ENCODE assay signal across 9 cellular contexts in genomic region chr11:96263361-96263763, GRCh38.
DNase-seq lines count a peak whose midpoint lies in the region; ATAC-seq, FAIRE-seq and TF ChIP-seq lines count a peak whose summit lies in the region.
"Had no signal": no experiment of that assay in that cellular context is flagged by ENCODE, and none has a peak within 500 bp of the region (broad histone marks: within the 10 kb centered on the region; RNA-seq: fewer than 3 reads in every experiment).

No MANE protein-coding gene starts in this region.

- no peaks in the 10 kb centered on the region for H3K27me3 ChIP-seq in adrenal gland
- no peaks in the 10 kb centered on the region for H3K27me3 ChIP-seq in keratinocyte (ENCODE audit: control insufficient read depth, extremely low read depth, insufficient read depth, low read length)
- H3K27me3 ChIP-seq in transverse colon = no peaks in the 10 kb centered on the region

- H4K20me1 ChIP-seq in keratinocyte (ENCODE audit: control insufficient read depth, extremely low read depth, insufficient read depth, low read length) = no peaks in the 10 kb centered on the region

- peak overlapping the region in 3 of 5 donors; percentile 19 to 69 (median 52) for H3K27ac ChIP-seq in adrenal gland
- H3K27ac ChIP-seq in keratinocyte (ENCODE audit: control insufficient read depth, insufficient read depth, low read length) = peak overlapping the region; percentile 70
- H3K27ac ChIP-seq in transverse colon = peak overlapping the region in 3 of 4 donors; percentile 15 to 44 (median 20)

- dilution Hi-C loops in keratinocyte (cut with MboI; ENCODE audit: extremely low pct_ligation_motif_present, low sequenced_read_pairs) = no loop called here

- no peak for ATAC-seq in HG03565 (IDR thresholded peaks at IDR 0.05; ENCODE audit: unreplicated experiment)
- no peak for ATAC-seq in HG02798 (IDR thresholded peaks at IDR 0.05; ENCODE audit: poor library complexity, unreplicated experiment)

- H3K9me1 ChIP-seq in keratinocyte (ENCODE audit: control insufficient read depth, extremely low read depth, insufficient read depth, low read length) = no peaks in the 10 kb centered on the region

- TF ChIP-seq CTCF in adrenal gland (IDR thresholded peaks at IDR 0.05) = peak in 2 of 6 experiments; percentile 16 to 20
- no peak for TF ChIP-seq CTCF in keratinocyte (optimal IDR thresholded peaks at IDR 0.05 in 1 of 3, IDR thresholded peaks at IDR 0.05 in 1 of 3, conservative IDR thresholded peaks at IDR 0.05 in 1 of 3; ENCODE audit: extremely low read depth in 1 of 3, insufficient read depth in 2 of 3, low read length in 3 of 3)
- TF ChIP-seq CTCF in transverse colon (IDR thresholded peaks at IDR 0.05) = no peak

- H3K4me2 ChIP-seq in keratinocyte (ENCODE audit: control insufficient read depth, extremely low read depth, insufficient read depth, low read depth, low read length) = peak overlapping the region; percentile 73

- DNase-seq in NCI-H82 (lab: John Stamatoyannopoulos, UW) (peak; percentile 25), NCI-H82 treated with DMSO at 0.1 percent for 48 hours (lab: John Stamatoyannopoulos, UW; ENCODE audit: unreplicated experiment) (no peak), adrenal gland (no peak), keratinocyte (ENCODE audit: low read depth, low spot score) (peak; percentile 38), transverse colon (no peak)
- DNase-seq in activated CD4-positive, alpha-beta T cell treated with anti-CD3 and anti-CD28 coated beads for 1 hour = no peak

- no peak overlapping the region for H3K9ac ChIP-seq in keratinocyte (ENCODE audit: control insufficient read depth, extremely low read depth, insufficient read depth, low read length)

- TF ChIP-seq POLR2A in adrenal gland (IDR thresholded peaks at IDR 0.05) = no peak
- no peak for TF ChIP-seq POLR2A in transverse colon (IDR thresholded peaks at IDR 0.05)

- H3K4me1 ChIP-seq in adrenal gland (replicated peaks in 1 of 2) (peaks cover 20 to 64% of the 10 kb centered on the region in 2 donors), keratinocyte (ENCODE audit: control insufficient read depth, extremely low read depth, insufficient read depth, low read length) (peaks cover 31% of the 10 kb centered on the region), transverse colon (peaks cover 12 to 49% (median 18%) of the 10 kb centered on the region in 4 donors)

- no peak overlapping the region for H3K4me3 ChIP-seq in adrenal gland
- H3K4me3 ChIP-seq in keratinocyte (ENCODE audit: control insufficient read depth in 2 of 3, extremely low read depth in 1 of 3, insufficient read depth in 2 of 3, low read depth in 1 of 3, low read length in 3 of 3) = no peak overlapping the region
- no peak overlapping the region for H3K4me3 ChIP-seq in transverse colon

- no peak for TF ChIP-seq EP300 in transverse colon (IDR thresholded peaks at IDR 0.05; ENCODE audit: low read depth)

- H2AFZ ChIP-seq in keratinocyte (ENCODE audit: control insufficient read depth, low read length) = no peak overlapping the region

- no peaks in the 10 kb centered on the region for H3K36me3 ChIP-seq in adrenal gland (replicated peaks in 1 of 2)
- H3K36me3 ChIP-seq in keratinocyte (ENCODE audit: control insufficient read depth in 2 of 2, extremely low read depth in 1 of 2, insufficient read depth in 2 of 2, low read length in 2 of 2) = no peaks in the 10 kb centered on the region
- H3K36me3 ChIP-seq in transverse colon = no peaks in the 10 kb centered on the region

- in situ Hi-C loops in transverse colon (cut with MboI; ENCODE audit: low pct_ligation_motif_present in 1 of 4, low pct_unique_long_range_greater_than_20kb in 1 of 4, low sequenced_read_pairs in 3 of 4) = no loop called here

- FAIRE-seq in keratinocyte (lab: Jason Lieb, UNC) = no peak
- FAIRE-seq: A204.1 had no signal

- H3K9me3 ChIP-seq in adrenal gland (replicated peaks in 1 of 3) = no peaks in the 10 kb centered on the region
- no peaks in the 10 kb centered on the region for H3K9me3 ChIP-seq in keratinocyte (ENCODE audit: control insufficient read depth, low read depth, low read length)
- H3K9me3 ChIP-seq in transverse colon = no peaks in the 10 kb centered on the region

- intact Hi-C loops in adrenal gland (cut with DNase I) = no loop called here
- intact Hi-C loops in transverse colon (cut with DNase I; ENCODE audit: low total_unique reads) = no loop called here

- H3K79me2 ChIP-seq in keratinocyte (ENCODE audit: control insufficient read depth, insufficient read depth, low read length) = no peaks in the 10 kb centered on the region

Comparison
In these comparisons a context has a peak if more than half of its experiments do, and no peak if none do; other contexts are left out.
1. DNase-seq: peak in NCI-H82 (single experiment) and keratinocyte (single experiment); none in NCI-H82 treated with DMSO at 0.1 percent for 48 hours (single experiment), adrenal gland (0 of 7), transverse colon (single experiment) and activated CD4-positive, alpha-beta T cell treated with anti-CD3 and anti-CD28 coated beads for 1 hour (single experiment).
2. H3K27ac ChIP-seq: peak in every context shown above with its lines; median percentile 70 in keratinocyte; 52 in adrenal gland; 20 in transverse colon.